Comparison of ENCODE assay signal across 35 cellular contexts in genomic region chr2:34822616-34823015, GRCh38.
"Had no signal": no experiment of that assay in that cellular context is flagged by ENCODE, and none has a peak within 500 bp of the region (broad histone marks: within the 10 kb centered on the region; RNA-seq: fewer than 3 reads in every experiment).

No MANE protein-coding gene starts in this region.

- H3K36me3 Mint-ChIP-seq: activated CD4-positive, alpha-beta memory T cell treated with anti-CD3 and anti-CD28 coated beads for 36 hours; activated naive CD4-positive, alpha-beta T cell treated with anti-CD3 and anti-CD28 coated beads, Interleukin-2, amount 10 ng/mL, durations not matched to agents 7 days and 5 days; activated naive CD4-positive, alpha-beta T cell treated with anti-CD3 and anti-CD28 coated beads, Interleukin-2, amount 50 U/mL, for 24 hours; activated naive CD8-positive, alpha-beta T cell; activated naive CD8-positive, alpha-beta T cell treated with anti-CD3 and anti-CD28 coated beads, Interleukin-2, amount 10 ng/mL, durations not matched to agents 7 days and 5 days; brain had no signal

- H3K27ac ChIP-seq: ascending aorta, cardiac muscle cell, VCaP had no signal

- H3K4me3 ChIP-seq: ascending aorta, cardiac muscle cell had no signal

- H3K4me3 Mint-ChIP-seq: activated B cell treated with CpG ODN at 0.5 μM for 24 hours; activated CD4-positive, alpha-beta memory T cell treated with anti-CD3 and anti-CD28 coated beads for 36 hours; activated CD4-positive, alpha-beta T cell treated with anti-CD3 and anti-CD28 coated beads, Interleukin-2, amount 10 ng/mL, durations not matched to agents 24 days and 14 days; activated CD8-positive, alpha-beta T cell treated with anti-CD3 and anti-CD28 coated beads for 36 hours; activated naive CD4-positive, alpha-beta T cell treated with anti-CD3 and anti-CD28 coated beads, Interleukin-2, amount 10 ng/mL, durations not matched to agents 7 days and 5 days; activated naive CD4-positive, alpha-beta T cell treated with anti-CD3 and anti-CD28 coated beads, Interleukin-2, amount 50 U/mL, for 24 hours; activated naive CD8-positive, alpha-beta T cell; activated naive CD8-positive, alpha-beta T cell treated with anti-CD3 and anti-CD28 coated beads, Interleukin-2, amount 10 ng/mL, durations not matched to agents 7 days and 5 days; activated naive CD8-positive, alpha-beta T cell treated with anti-CD3 and anti-CD28 coated beads, Interleukin-2, amount 50 U/mL, for 24 hours; activated T-cell treated with anti-CD3 and anti-CD28 coated beads, Interleukin-2, amount 50 U/mL, for 4 hours; activated T-cell treated with anti-CD3 and anti-CD28 coated beads, Interleukin-2, amount 50 U/mL, for 72 hours; activated T-helper 1 cell treated with anti-CD3 and anti-CD28 coated beads, Interleukin-12 subunit alpha, Interleukin-12 subunit beta, Interleukin-2, Interleukin-4 antibody, amounts not matched to agents 30 ng/mL and 10 ng/mL and 1 ng/mL, durations not matched to agents 14 hours and 24 hours and 36 hours; activated T-helper 17 cell treated with anti-CD3 and anti-CD28 coated beads, Interleukin-2, amount 50 U/mL, for 72 hours; brain; central memory CD8-positive, alpha-beta T cell; T-helper 2 cell treated with Interferon-gamma antibody and Interleukin-4, amounts not matched to agents 5 μg/mL and 100 μg/mL, for 36 hours had no signal

- ATAC-seq: activated CD8-positive, alpha-beta T cell treated with anti-CD3 and anti-CD28 coated beads for 36 hours; activated naive CD8-positive, alpha-beta T cell treated with anti-CD3 and anti-CD28 coated beads, Interleukin-2, amount 50 U/mL, for 24 hours; activated T-cell treated with anti-CD3 and anti-CD28 coated beads, Interleukin-2, amount 50 U/mL, for 4 hours; activated T-cell treated with anti-CD3 and anti-CD28 coated beads, Interleukin-2, amount 50 U/mL, for 72 hours; activated T-helper 17 cell treated with anti-CD3 and anti-CD28 coated beads, Interleukin-2, amount 50 U/mL, for 72 hours had no signal

- H3K4me1 Mint-ChIP-seq: activated B cell treated with CpG ODN at 0.5 μM for 24 hours; activated CD4-positive, alpha-beta T cell treated with anti-CD3 and anti-CD28 coated beads, Interleukin-2, amount 10 ng/mL, durations not matched to agents 24 days and 14 days; activated naive CD4-positive, alpha-beta T cell treated with anti-CD3 and anti-CD28 coated beads, Interleukin-2, amount 10 ng/mL, durations not matched to agents 7 days and 5 days; activated naive CD4-positive, alpha-beta T cell treated with anti-CD3 and anti-CD28 coated beads, Interleukin-2, amount 50 U/mL, for 24 hours; activated naive CD8-positive, alpha-beta T cell treated with anti-CD3 and anti-CD28 coated beads, Interleukin-2, amount 10 ng/mL, durations not matched to agents 7 days and 5 days; activated naive CD8-positive, alpha-beta T cell treated with anti-CD3 and anti-CD28 coated beads, Interleukin-2, amount 50 U/mL, for 24 hours; activated T-helper 17 cell treated with anti-CD3 and anti-CD28 coated beads, Interleukin-2, amount 50 U/mL, for 72 hours; brain; central memory CD8-positive, alpha-beta T cell had no signal

- H3K27me3 Mint-ChIP-seq: activated B cell treated with CpG ODN at 0.5 μM for 24 hours; activated CD4-positive, alpha-beta memory T cell treated with anti-CD3 and anti-CD28 coated beads for 36 hours; activated CD4-positive, alpha-beta T cell treated with anti-CD3 and anti-CD28 coated beads, Interleukin-2, amount 10 ng/mL, durations not matched to agents 24 days and 14 days; activated CD8-positive, alpha-beta T cell treated with anti-CD3 and anti-CD28 coated beads for 36 hours; activated naive CD4-positive, alpha-beta T cell treated with anti-CD3 and anti-CD28 coated beads, Interleukin-2, amount 10 ng/mL, durations not matched to agents 7 days and 5 days; activated naive CD4-positive, alpha-beta T cell treated with anti-CD3 and anti-CD28 coated beads, Interleukin-2, amount 50 U/mL, for 24 hours; activated naive CD8-positive, alpha-beta T cell; activated naive CD8-positive, alpha-beta T cell treated with anti-CD3 and anti-CD28 coated beads, Interleukin-2, amount 10 ng/mL, durations not matched to agents 7 days and 5 days; activated naive CD8-positive, alpha-beta T cell treated with anti-CD3 and anti-CD28 coated beads, Interleukin-2, amount 50 U/mL, for 24 hours; activated T-helper 17 cell treated with anti-CD3 and anti-CD28 coated beads, Interleukin-2, amount 50 U/mL, for 72 hours; brain; central memory CD8-positive, alpha-beta T cell had no signal

- DNase-seq: activated B cell treated with CpG ODN at 0.5 μM for 24 hours; activated CD4-positive, alpha-beta memory T cell treated with anti-CD3 and anti-CD28 coated beads for 36 hours; activated CD4-positive, alpha-beta T cell treated with anti-CD3 and anti-CD28 coated beads for 4 hours; activated CD4-positive, alpha-beta T cell treated with anti-CD3 and anti-CD28 coated beads, Interleukin-2, amount 10 ng/mL, durations not matched to agents 24 days and 14 days; activated CD4-positive, alpha-beta T cell treated with anti-CD3 and anti-CD28 coated beads, Interleukin-2, amount 50 U/mL, for 1 hour; activated CD4-positive, alpha-beta T cell treated with anti-CD3 and anti-CD28 coated beads, Interleukin-2, amount 50 U/mL, for 4 hours; activated CD4-positive, CD25-positive, alpha-beta regulatory T cell treated with anti-CD3 and anti-CD28 coated beads, Interleukin-2, amount 50 U/mL, for 72 hours; activated CD8-positive, alpha-beta memory T cell treated with anti-CD3 and anti-CD28 coated beads, Interleukin-2, amount 50 U/mL, for 4 hours; activated CD8-positive, alpha-beta T cell treated with anti-CD3 and anti-CD28 coated beads for 36 hours; activated effector memory CD4-positive, alpha-beta T cell treated with anti-CD3 and anti-CD28 coated beads, Interleukin-2, amount 50 U/mL, for 16 hours; activated naive CD4-positive, alpha-beta T cell treated with anti-CD3 and anti-CD28 coated beads, Interleukin-2, amount 10 ng/mL, durations not matched to agents 7 days and 5 days; activated naive CD4-positive, alpha-beta T cell treated with Interleukin-2 at 50 U/mL for 16 hours; activated naive CD8-positive, alpha-beta T cell treated with anti-CD3 and anti-CD28 coated beads, Interleukin-2, amount 10 ng/mL, durations not matched to agents 7 days and 5 days; activated naive CD8-positive, alpha-beta T cell treated with anti-CD3 and anti-CD28 coated beads, Interleukin-2, amount 50 U/mL, for 24 hours; activated T-cell treated with anti-CD3 and anti-CD28 coated beads for 4 hours; activated T-cell treated with anti-CD3 and anti-CD28 coated beads, Interleukin-2, amount 50 U/mL, for 1 hour; activated T-cell treated with anti-CD3 and anti-CD28 coated beads, Interleukin-2, amount 50 U/mL, for 4 hours; activated T-cell treated with anti-CD3 and anti-CD28 coated beads, Interleukin-2, amount 50 U/mL, for 72 hours; amygdala; anterior cingulate cortex; caudate nucleus; cerebellar nuclear complex; T-helper 2 cell; T-helper 9 cell had no signal

- FAIRE-seq: TTC549 had no signal

- H3K27ac Mint-ChIP-seq: activated B cell treated with CpG ODN at 0.5 μM for 24 hours; activated CD4-positive, alpha-beta memory T cell treated with anti-CD3 and anti-CD28 coated beads for 36 hours; activated CD4-positive, alpha-beta T cell treated with anti-CD3 and anti-CD28 coated beads, Interleukin-2, amount 10 ng/mL, durations not matched to agents 24 days and 14 days; activated CD8-positive, alpha-beta T cell treated with anti-CD3 and anti-CD28 coated beads for 36 hours; activated naive CD4-positive, alpha-beta T cell treated with anti-CD3 and anti-CD28 coated beads, Interleukin-2, amount 10 ng/mL, durations not matched to agents 7 days and 5 days; activated naive CD4-positive, alpha-beta T cell treated with anti-CD3 and anti-CD28 coated beads, Interleukin-2, amount 50 U/mL, for 24 hours; activated naive CD8-positive, alpha-beta T cell; activated naive CD8-positive, alpha-beta T cell treated with anti-CD3 and anti-CD28 coated beads, Interleukin-2, amount 10 ng/mL, durations not matched to agents 7 days and 5 days; activated naive CD8-positive, alpha-beta T cell treated with anti-CD3 and anti-CD28 coated beads, Interleukin-2, amount 50 U/mL, for 24 hours; activated T-cell treated with anti-CD3 and anti-CD28 coated beads, Interleukin-2, amount 50 U/mL, for 72 hours; activated T-helper 1 cell treated with anti-CD3 and anti-CD28 coated beads, Interleukin-12 subunit alpha, Interleukin-12 subunit beta, Interleukin-2, Interleukin-4 antibody, amounts not matched to agents 30 ng/mL and 10 ng/mL and 1 ng/mL, durations not matched to agents 14 hours and 24 hours and 36 hours; activated T-helper 17 cell treated with anti-CD3 and anti-CD28 coated beads, Interleukin-2, amount 50 U/mL, for 72 hours; brain; T-helper 2 cell treated with Interferon-gamma antibody and Interleukin-4, amounts not matched to agents 5 μg/mL and 100 μg/mL, for 36 hours had no signal

- H3K36me3 ChIP-seq: ascending aorta, cardiac muscle cell had no signal

- H3K4me1 ChIP-seq: ascending aorta had no signal

- H3K27me3 ChIP-seq: ascending aorta, cardiac muscle cell had no signal

- H3K9me3 Mint-ChIP-seq: activated CD4-positive, alpha-beta T cell treated with anti-CD3 and anti-CD28 coated beads, Interleukin-2, amount 10 ng/mL, durations not matched to agents 24 days and 14 days; activated naive CD4-positive, alpha-beta T cell treated with anti-CD3 and anti-CD28 coated beads, Interleukin-2, amount 50 U/mL, for 24 hours had no signal

- H3K9me3 ChIP-seq: ascending aorta had no signal
